In genomic region chr11:2940930-2941821, GRCh38 we compare ENCODE assay signal across 9 cellular contexts. TPM values are rescaled to one million over a fixed set of nuclear protein-coding genes. Genes with fewer than 3 reads are reported as not detected.
DNase-seq lines count a peak whose midpoint lies in the region; ATAC-seq and TF ChIP-seq lines count a peak whose summit lies in the region.
"Had no signal": no experiment of that assay in that cellular context is flagged by ENCODE, and none has a peak within 500 bp of the region (broad histone marks: within the 10 kb centered on the region; RNA-seq: fewer than 3 reads in every experiment).

No MANE protein-coding gene starts in this region.

- no peak for ATAC-seq in HG03521 (IDR thresholded peaks at IDR 0.05; ENCODE audit: unreplicated experiment)

- intact Hi-C loops in Caco-2 (cut with micrococcal nuclease; ENCODE audit: unreplicated experiment), result no loop called here

- H3K27me3 Mint-ChIP-seq in Caco-2 (ENCODE audit: insufficient read depth, unreplicated experiment) (no peaks in the 10 kb centered on the region), chondrocyte (ENCODE audit: low read depth) (no peaks in the 10 kb centered on the region)

- H3K4me1 Mint-ChIP-seq in Caco-2 (ENCODE audit: low read depth, unreplicated experiment) (no peaks in the 10 kb centered on the region), chondrocyte (ENCODE audit: low read depth) (peaks cover 15% of the 10 kb centered on the region)

- H3K4me3 Mint-ChIP-seq in Caco-2 (ENCODE audit: unreplicated experiment) (no peak overlapping the region), chondrocyte (ENCODE audit: unreplicated experiment) (no peak overlapping the region)

- no TSS peak for BruUV-seq in Caco-2 (replicated peaks; lab: Mats Ljungman, UMichigan)

- no peaks in the 10 kb centered on the region for H3K4me1 ChIP-seq in Caco-2
- H3K4me1 ChIP-seq in mucosa of stomach (ENCODE audit: control insufficient read depth, insufficient read depth, low read length), result peaks cover 50% of the 10 kb centered on the region
- H3K4me1 ChIP-seq: SJCRH30 had no signal

- H3K36me3 ChIP-seq in Caco-2 (ENCODE audit: control insufficient read depth, insufficient read depth, low read length) (no peaks in the 10 kb centered on the region; the same call in 1 of the 2 replicates), mucosa of stomach (ENCODE audit: control insufficient read depth, insufficient read depth, low read length) (no peaks in the 10 kb centered on the region)

- POLR2A ChIA-PET in Caco-2 (lab: Charles Lee), result no interaction called here

- H3K27me3 ChIP-seq in Caco-2 (replicated peaks; ENCODE audit: control insufficient read depth, insufficient read depth, low read length) (no peaks in the 10 kb centered on the region), mucosa of stomach (ENCODE audit: control insufficient read depth, insufficient read depth, low read length) (no peaks in the 10 kb centered on the region)
- H3K27me3 ChIP-seq: SJCRH30 had no signal

- CTCF ChIA-PET in Caco-2 (lab: Charles Lee), result interaction anchor here (0.6 kb wide), 1 partner anchor 408 kb away, joined by 5 read pairs; no protein-coding TSS in a partner anchor

- TF ChIP-seq CTCF in Caco-2 (IDR thresholded peaks at IDR 0.05; ENCODE audit: insufficient read depth in 1 of 2, low read depth in 1 of 2, low read length in 1 of 2, severe bottlenecking in 1 of 2, unreplicated experiment in 1 of 2), result no peak
- TF ChIP-seq CTCF in chondrocyte (IDR thresholded peaks at IDR 0.05), result no peak

- DNase-seq in Caco-2, result peak in 1 of 2 experiments; percentile 39
- peak; percentile 55 for DNase-seq in LoVo (ENCODE audit: low spot score)
- peak; percentile 86 for DNase-seq in chondrocyte (ENCODE audit: low spot score)
- DNase-seq in GM19240 (ENCODE audit: insufficient read length, low spot score), result no peak
- no peak for DNase-seq in stimulated activated CD4-positive, alpha-beta T cell treated with anti-CD3 and anti-CD28 coated beads, Interleukin-15, amount 100 ng/mL, for 24 hours
- no peak for DNase-seq in NCI-H510A treated with DMSO at 0.1 percent for 48 hours (lab: John Stamatoyannopoulos, UW)

- H3K9me3 Mint-ChIP-seq in Caco-2 (ENCODE audit: unreplicated experiment) (peaks cover 22% of the 10 kb centered on the region), chondrocyte (ENCODE audit: low read depth) (peaks cover 23% of the 10 kb centered on the region)

- no peak overlapping the region for H3K4me3 ChIP-seq in Caco-2 (ENCODE audit: low read depth, low read length)
- H3K4me3 ChIP-seq in mucosa of stomach (ENCODE audit: low read length), result no peak overlapping the region
- H3K4me3 ChIP-seq: SJCRH30 had no signal

- H3K27ac Mint-ChIP-seq in Caco-2 (ENCODE audit: unreplicated experiment), result peak overlapping the region; percentile 71
- peak overlapping the region; percentile 22 for H3K27ac Mint-ChIP-seq in chondrocyte (ENCODE audit: unreplicated experiment)

- peak overlapping the region; percentile 45 for H3K9ac ChIP-seq in mucosa of stomach (ENCODE audit: low read length)

- H3K9me3 ChIP-seq in Caco-2, result peaks cover 11% of the 10 kb centered on the region
- H3K9me3 ChIP-seq in mucosa of stomach (ENCODE audit: control insufficient read depth, low read length), result no peaks in the 10 kb centered on the region

- peaks cover 88% of the 10 kb centered on the region for H3K36me3 Mint-ChIP-seq in Caco-2 (ENCODE audit: insufficient read depth, unreplicated experiment)
- peaks cover 22% of the 10 kb centered on the region for H3K36me3 Mint-ChIP-seq in chondrocyte (ENCODE audit: low read depth)

RNA-seq across cellular contexts. Expression of gene PHLDA2, which starts 12.0 kb away (rescaled TPM):
- 18.7 and 19.1 TPM in 2 replicates for total RNA-seq in Caco-2 (2022)
- 63.9 to 69.0 TPM (median 64.4 TPM) in 3 replicates for total RNA-seq in chondrocyte
- total RNA-seq: SJCRH30 had no signal

RNA-seq across cellular contexts. Expression of gene NAP1L4, which starts 51.0 kb away (rescaled TPM):
- total RNA-seq in Caco-2 (2022), result 210 and 215 TPM in 2 replicates
- total RNA-seq in chondrocyte, result 83.5 to 135 TPM (median 89.5 TPM) in 3 replicates

RNA-seq across cellular contexts. Expression of gene CDKN1C, which starts 55.6 kb away (rescaled TPM):
- total RNA-seq in Caco-2 (2022) (15.0 and 25.5 TPM in 2 replicates), chondrocyte (5.4 to 15.7 TPM (median 14.6 TPM) in 3 replicates)
- total RNA-seq: SJCRH30 had no signal

Comparison
In these comparisons a context has a peak if more than half of its experiments do, and no peak if none do; other contexts are left out.
1. DNase-seq: peak in LoVo (single experiment) and chondrocyte (single experiment); none in GM19240 (single experiment), stimulated activated CD4-positive, alpha-beta T cell treated with anti-CD3 and anti-CD28 coated beads, Interleukin-15, amount 100 ng/mL, for 24 hours (single experiment) and NCI-H510A treated with DMSO at 0.1 percent for 48 hours (single experiment).